8 cellular contexts compared by ENCODE assay signal in the genomic region with DNA sequence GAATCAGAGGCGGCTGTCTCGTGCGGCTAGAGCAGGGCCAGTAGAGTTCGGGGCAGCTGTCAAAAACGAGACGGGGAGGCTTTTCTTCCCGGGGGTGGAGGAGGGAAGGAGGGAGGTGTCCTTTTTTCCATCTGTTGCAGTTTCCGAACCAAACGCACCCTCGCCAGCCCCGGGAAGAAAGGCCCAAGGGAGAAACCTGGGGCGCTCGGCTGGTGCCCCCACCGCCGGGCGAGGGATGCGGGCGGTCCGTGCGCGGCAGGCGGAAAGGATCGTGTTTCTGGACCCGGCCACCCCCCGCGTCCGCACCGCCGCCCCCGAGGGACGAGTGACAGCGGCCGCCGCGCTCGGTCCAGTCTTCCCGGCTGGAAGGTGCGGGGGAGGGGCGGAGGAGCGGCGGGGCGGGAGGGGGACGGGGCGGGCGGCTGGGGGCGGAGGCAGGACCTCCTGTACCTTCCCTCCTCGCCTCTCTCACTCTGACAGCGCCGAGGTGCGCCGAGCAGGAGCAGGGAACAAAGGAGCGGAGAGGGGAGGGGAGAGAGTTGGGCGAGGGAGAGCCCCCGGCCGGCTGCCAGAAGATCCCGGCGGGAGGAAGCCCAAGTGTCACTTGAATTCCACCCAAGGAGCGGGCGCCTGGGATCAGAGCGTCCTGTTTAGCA.
DNase-seq lines count a peak whose midpoint lies in the region; ATAC-seq lines count a peak whose summit lies in the region.

A gene (plus strand): TSS at position 471 of the 656 bp plus-strand sequence. CDS start 318 bp downstream, outside the sequence.

- no peaks in the 10 kb centered on the region for H3K27me3 ChIP-seq in layer of hippocampus (ENCODE audit: control insufficient read depth, insufficient read depth, low read length)

- ATAC-seq in GM18909 (IDR thresholded peaks at IDR 0.05; ENCODE audit: poor library complexity, unreplicated experiment): no peak

- H3K27ac ChIP-seq in layer of hippocampus (ENCODE audit: low read depth, low read length): peak within 1 kb of the TSS; percentile 92

- DNase-seq in NCI-H2227 (lab: John Stamatoyannopoulos, UW; ENCODE audit: unreplicated experiment) (peak; percentile 31), NCI-H2227 treated with DMSO at 0.1 percent for 48 hours (lab: John Stamatoyannopoulos, UW) (no peak), NCI-H1092 treated with DMSO at 0.1 percent for 48 hours (lab: John Stamatoyannopoulos, UW) (peak; percentile 36), cortex of kidney (lab: John Stamatoyannopoulos, UW) (peak; percentile 46)
- DNase-seq in activated CD4-positive, CD25-positive, alpha-beta regulatory T cell treated with anti-CD3 and anti-CD28 coated beads, Interleukin-2, amount 50 U/mL, for 72 hours: peak; percentile 53
- DNase-seq in stimulated activated CD4-positive, alpha-beta T cell treated with anti-CD3 and anti-CD28 coated beads, Interleukin-15, amount 100 ng/mL, for 24 hours: peak; percentile 57
